In genomic region chr12:96120359-96121100, GRCh38 we compare ENCODE assay signal across 8 cellular contexts.
DNase-seq lines count a peak whose midpoint lies in the region; ATAC-seq and TF ChIP-seq lines count a peak whose summit lies in the region.

No MANE protein-coding gene starts in this region.

- H3K4me1 ChIP-seq in colonic mucosa, result peaks cover 3% of the 10 kb centered on the region

- TF ChIP-seq CTCF in GM20000 (IDR thresholded peaks at IDR 0.05; ENCODE audit: extremely low read depth, missing control alignments), result no peak
- no peak for TF ChIP-seq CTCF in colonic mucosa (IDR thresholded peaks at IDR 0.05)

- peak; percentile 77 for ATAC-seq in HG03460 (IDR thresholded peaks at IDR 0.05; ENCODE audit: unreplicated experiment)

- no peak overlapping the region for H3K4me3 ChIP-seq in colonic mucosa

- H3K9me3 ChIP-seq in colonic mucosa, result no peaks in the 10 kb centered on the region

- no peak overlapping the region for H3K27ac ChIP-seq in colonic mucosa

- intact Hi-C loops in colonic mucosa (cut with DNase I), result no loop called here

- DNase-seq in CMK (ENCODE audit: low read depth) (peak; percentile 93), GM20000 (ENCODE audit: low spot score) (peak; percentile 76), colonic mucosa (peak; percentile 44), DMS53 (lab: John Stamatoyannopoulos, UW) (no peak), NCI-H2227 treated with DMSO at 0.1 percent for 48 hours (lab: John Stamatoyannopoulos, UW) (no peak), retina (no peak)
- DNase-seq in central memory CD4-positive, alpha-beta T cell, result no peak

- no peaks in the 10 kb centered on the region for H3K36me3 ChIP-seq in colonic mucosa

- no peak overlapping the region for H3K9ac ChIP-seq in colonic mucosa (ENCODE audit: low read depth in 2 of 2, low read length in 2 of 2)

- H3K27me3 ChIP-seq in colonic mucosa, result no peaks in the 10 kb centered on the region

Comparison
In these comparisons a context has a peak if more than half of its experiments do, and no peak if none do; other contexts are left out.
1. DNase-seq: peak in CMK (single experiment), GM20000 (single experiment) and colonic mucosa (single experiment); none in DMS53 (single experiment), NCI-H2227 treated with DMSO at 0.1 percent for 48 hours (single experiment), retina (single experiment) and central memory CD4-positive, alpha-beta T cell (single experiment).